ENCODE assay signal across 10 cellular contexts in the genomic region with DNA sequence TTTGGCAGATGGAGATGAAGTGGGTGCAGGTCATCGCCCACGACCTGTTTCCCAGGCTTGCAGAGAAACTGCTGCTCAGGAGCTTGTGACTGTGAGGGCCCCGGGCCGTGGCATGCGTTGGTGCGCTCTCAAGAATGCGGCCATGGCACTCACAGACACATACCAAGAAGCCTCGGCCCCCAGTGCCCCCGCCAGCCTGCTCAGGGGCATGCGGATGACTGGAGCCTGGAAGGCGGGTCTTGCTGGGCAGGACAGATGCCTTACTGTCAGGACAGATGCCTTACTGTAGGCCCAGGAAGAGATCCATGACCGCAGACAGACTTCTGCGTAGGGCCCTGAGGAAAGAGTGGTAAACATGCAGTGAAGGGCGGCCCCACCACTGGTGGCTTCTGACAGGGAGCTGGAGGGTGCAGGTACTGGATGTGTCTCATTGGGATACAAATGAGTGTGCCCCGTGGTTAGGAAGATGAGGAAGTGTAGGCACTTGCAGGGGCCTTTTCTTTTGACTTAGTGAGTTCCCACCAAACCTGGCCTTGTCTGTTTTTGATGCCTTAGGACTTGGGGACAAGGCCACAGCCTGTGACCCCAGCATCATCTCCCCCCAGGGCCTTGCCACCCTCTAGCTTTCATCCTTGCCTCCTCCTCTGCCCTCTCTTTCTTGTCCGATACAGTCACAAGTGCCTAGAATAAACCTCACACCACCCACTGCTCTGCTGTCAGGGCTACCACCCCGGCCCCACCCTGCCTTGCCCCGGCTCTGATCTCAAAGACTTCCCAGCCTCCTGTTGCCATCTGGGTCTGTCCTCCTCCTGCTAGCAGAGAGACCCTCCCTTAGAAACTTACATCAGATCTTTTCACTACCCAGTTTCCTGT.
DNase-seq lines count a peak whose midpoint lies in the region; ATAC-seq and TF ChIP-seq lines count a peak whose summit lies in the region.
"Had no signal": no experiment of that assay in that cellular context is flagged by ENCODE, and none has a peak within 500 bp of the region (broad histone marks: within the 10 kb centered on the region; RNA-seq: fewer than 3 reads in every experiment).

No MANE protein-coding gene starts in this region.

- no peaks in the 10 kb centered on the region for H3K27me3 Mint-ChIP-seq in CD8-positive, alpha-beta memory T cell
- no peaks in the 10 kb centered on the region for H3K27me3 Mint-ChIP-seq in progenitor cell of endocrine pancreas

- H3K4me1 ChIP-seq in CD8-positive, alpha-beta memory T cell (ENCODE audit: insufficient read depth, low read length) = no peaks in the 10 kb centered on the region

- no peaks in the 10 kb centered on the region for H3K9me3 Mint-ChIP-seq in CD8-positive, alpha-beta memory T cell
- no peaks in the 10 kb centered on the region for H3K9me3 Mint-ChIP-seq in progenitor cell of endocrine pancreas (ENCODE audit: low read depth)

- H3K4me3 ChIP-seq in CD8-positive, alpha-beta memory T cell (ENCODE audit: low read length) = no peak overlapping the region
- no peak overlapping the region for H3K4me3 ChIP-seq in WERI-Rb-1 (ENCODE audit: low read depth, low read length)

- H3K9me3 ChIP-seq in CD8-positive, alpha-beta memory T cell (ENCODE audit: low read length) = no peaks in the 10 kb centered on the region
- H3K9me3 ChIP-seq in WERI-Rb-1 (ENCODE audit: severe bottlenecking) = no peaks in the 10 kb centered on the region

- H3K27ac ChIP-seq in CD8-positive, alpha-beta memory T cell (ENCODE audit: low read depth, low read length) = no peak overlapping the region
- H3K27ac ChIP-seq in WERI-Rb-1 = no peak overlapping the region

- H3K36me3 ChIP-seq in CD8-positive, alpha-beta memory T cell (ENCODE audit: insufficient read depth, low read length) = no peaks in the 10 kb centered on the region
- H3K36me3 ChIP-seq in WERI-Rb-1 = no peaks in the 10 kb centered on the region

- CTCF ChIA-PET in CD8-positive, alpha-beta memory T cell (lab: Charles Lee) = no interaction called here

- no peak for DNase-seq in CD8-positive, alpha-beta memory T cell
- peak; percentile 41 for DNase-seq in M059J (ENCODE audit: low read depth)
- peak; percentile 40 for DNase-seq in fibroblast of gingiva (ENCODE audit: low read depth)
- DNase-seq in progenitor cell of endocrine pancreas (ENCODE audit: low spot score, unreplicated experiment) = no peak
- DNase-seq in WERI-Rb-1 = no peak
- DNase-seq in NCI-H2029 (lab: John Stamatoyannopoulos, UW) = no peak
- no peak for DNase-seq in KG1 (lab: John Stamatoyannopoulos, UW)
- DNase-seq: SW 1271 had no signal

- peaks cover 40 to 65% (median 62%) of the 10 kb centered on the region in 3 donors for H3K4me1 Mint-ChIP-seq in CD8-positive, alpha-beta memory T cell
- peaks cover 25% of the 10 kb centered on the region for H3K4me1 Mint-ChIP-seq in progenitor cell of endocrine pancreas (ENCODE audit: low read depth)

- no peak for ATAC-seq in GM18511 (IDR thresholded peaks at IDR 0.05; ENCODE audit: unreplicated experiment)
- ATAC-seq: HCT116 had no signal

- H3K27ac Mint-ChIP-seq in CD8-positive, alpha-beta memory T cell = peak overlapping the region in 5 of 8 donors; percentile 2 to 87 (median 26)
- H3K27ac Mint-ChIP-seq in progenitor cell of endocrine pancreas = peak overlapping the region; percentile 56

- H3K27me3 ChIP-seq in CD8-positive, alpha-beta memory T cell (ENCODE audit: insufficient read depth, low read length, poor library complexity, severe bottlenecking) = no peaks in the 10 kb centered on the region
- no peaks in the 10 kb centered on the region for H3K27me3 ChIP-seq in WERI-Rb-1 (ENCODE audit: insufficient read depth, low read depth, severe bottlenecking)

- POLR2A ChIA-PET in CD8-positive, alpha-beta memory T cell (lab: Charles Lee) = no interaction called here

- no peaks in the 10 kb centered on the region for H3K36me3 Mint-ChIP-seq in CD8-positive, alpha-beta memory T cell
- H3K36me3 Mint-ChIP-seq in progenitor cell of endocrine pancreas (ENCODE audit: insufficient read depth) = no peaks in the 10 kb centered on the region

- TF ChIP-seq CTCF in progenitor cell of endocrine pancreas (IDR thresholded peaks at IDR 0.05; ENCODE audit: unreplicated experiment) (no peak), WERI-Rb-1 (IDR thresholded peaks at IDR 0.05; ENCODE audit: low read depth, low read length) (no peak)

- H3K4me3 Mint-ChIP-seq in CD8-positive, alpha-beta memory T cell = no peak overlapping the region
- no peak overlapping the region for H3K4me3 Mint-ChIP-seq in progenitor cell of endocrine pancreas (ENCODE audit: low read depth)

Comparison
In these comparisons a context has a peak if more than half of its experiments do, and no peak if none do; other contexts are left out.
1. DNase-seq: peak in M059J (single experiment) and fibroblast of gingiva (single experiment); none in CD8-positive, alpha-beta memory T cell (0 of 5), progenitor cell of endocrine pancreas (single experiment), WERI-Rb-1 (single experiment), NCI-H2029 (single experiment) and KG1 (single experiment).